ENCODE assay signal across 17 cellular contexts in genomic region chr5:1412163-1412562, GRCh38. TPM values are rescaled to one million over a fixed set of nuclear protein-coding genes. Genes with fewer than 3 reads are reported as not detected.
"Had no signal": no experiment of that assay in that cellular context is flagged by ENCODE, and none has a peak within 500 bp of the region (broad histone marks: within the 10 kb centered on the region; RNA-seq: fewer than 3 reads in every experiment).

No MANE protein-coding gene starts in this region.

- H3K9me3 ChIP-seq: gastrocnemius medialis, heart left ventricle, stomach had no signal

- H3K4me3 ChIP-seq: gastrocnemius medialis, heart left ventricle, lung, stomach had no signal

- H3K27ac ChIP-seq: gastrocnemius medialis, heart left ventricle, stomach had no signal

- H3K36me3 ChIP-seq: gastrocnemius medialis, heart left ventricle, stomach had no signal

- DNase-seq: activated CD4-positive, alpha-beta memory T cell treated with anti-CD3 and anti-CD28 coated beads for 36 hours; activated CD4-positive, alpha-beta T cell treated with anti-CD3 and anti-CD28 coated beads for 4 hours; activated T-cell treated with anti-CD3 and anti-CD28 coated beads for 4 hours; effector CD8-positive, alpha-beta T cell; gastrocnemius medialis; immature natural killer cell; midbrain; nucleus accumbens; retina; stomach; trophoblast cell had no signal

- ATAC-seq: esophagus mucosa, gastrocnemius medialis, heart left ventricle, WTC11 had no signal

- H3K4me1 ChIP-seq: gastrocnemius medialis, heart left ventricle, stomach had no signal

RNA-seq across cellular contexts. Expression of gene SLC6A3, which starts 33.1 kb away (rescaled TPM):
- total RNA-seq: activated CD4-positive, alpha-beta memory T cell treated with anti-CD3 and anti-CD28 coated beads for 36 hours; gastrocnemius medialis; skeletal muscle tissue; stomach; temporal lobe had no signal
